ENCODE assay signal across 8 cellular contexts in the genomic region with DNA sequence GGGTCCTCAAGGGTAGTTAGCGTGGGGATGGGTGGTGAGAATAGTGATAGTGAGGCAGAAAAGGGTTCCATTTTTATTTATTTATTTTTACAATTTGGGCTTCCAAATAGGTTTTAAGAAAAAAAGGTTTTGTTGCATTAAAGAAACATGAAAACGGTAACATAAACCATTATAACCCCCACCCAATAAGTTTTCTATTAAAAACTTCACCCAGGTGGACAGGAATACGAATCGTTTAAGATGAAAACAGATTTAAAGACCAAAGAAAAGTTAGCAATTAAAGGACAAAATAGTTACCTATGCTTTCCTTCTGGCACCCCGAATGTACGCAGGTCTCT.
DNase-seq lines count a peak whose midpoint lies in the region; ATAC-seq, FAIRE-seq and TF ChIP-seq lines count a peak whose summit lies in the region.

No MANE protein-coding gene starts in this region.

- TF ChIP-seq CTCF in CD8-positive, alpha-beta T cell (IDR thresholded peaks at IDR 0.05), result no peak
- no peak for TF ChIP-seq CTCF in PC-9 (conservative IDR thresholded peaks at IDR 0.05)
- TF ChIP-seq CTCF in esophagus muscularis mucosa (IDR thresholded peaks at IDR 0.05), result no peak
- no peak for TF ChIP-seq CTCF in parathyroid adenoma (IDR thresholded peaks at IDR 0.05)

- no peaks in the 10 kb centered on the region for H3K36me3 ChIP-seq in CD8-positive, alpha-beta T cell (ENCODE audit: insufficient read depth, low read length)
- peaks cover 3% of the 10 kb centered on the region; the same call in 1 of the 2 replicates for H3K36me3 ChIP-seq in PC-9 (ENCODE audit: low read depth)
- peaks cover 0 to 8% (median 2%) of the 10 kb centered on the region in 4 donors for H3K36me3 ChIP-seq in esophagus muscularis mucosa
- no peaks in the 10 kb centered on the region for H3K36me3 ChIP-seq in parathyroid adenoma (ENCODE audit: control insufficient read depth, insufficient read depth, low read length)

- no TSS peak for BruUV-seq in PC-9 (replicated peaks; lab: Mats Ljungman, UMichigan)

- H3K4me1 Mint-ChIP-seq in CD8-positive, alpha-beta T cell (ENCODE audit: low read depth), result peaks cover 45% of the 10 kb centered on the region

- peaks cover 23% of the 10 kb centered on the region for H3K4me1 ChIP-seq in CD8-positive, alpha-beta T cell (ENCODE audit: insufficient read depth, low read length)
- H3K4me1 ChIP-seq in PC-9 (replicated peaks; ENCODE audit: insufficient read depth), result peaks cover 16% of the 10 kb centered on the region
- H3K4me1 ChIP-seq in esophagus muscularis mucosa, result peaks cover 17 to 29% (median 25%) of the 10 kb centered on the region in 4 donors
- H3K4me1 ChIP-seq in parathyroid adenoma, result peaks cover 7% of the 10 kb centered on the region

- TF ChIP-seq POLR2A in esophagus muscularis mucosa (IDR thresholded peaks at IDR 0.05; ENCODE audit: low read depth), result no peak

- 20% methylated on average over 6 of the region's 6 CpGs for WGBS in esophagus muscularis mucosa

- POLR2A ChIA-PET in CD8-positive, alpha-beta T cell (lab: Charles Lee), result interaction anchor here (1.1 to 1.8 kb wide), 3 partner anchors 9 to 16 kb away, joined by 3 to 11 read pairs (median 4); no protein-coding TSS in a partner anchor
- POLR2A ChIA-PET in PC-9 (lab: Charles Lee; ENCODE audit: unreplicated experiment), result no interaction called here

- H3F3A ChIP-seq in PC-9 (ENCODE audit: insufficient read depth, low read depth), result peaks cover 5% of the 10 kb centered on the region

- H3K9me3 Mint-ChIP-seq in CD8-positive, alpha-beta T cell, result peaks cover 6% of the 10 kb centered on the region

- H2AFZ ChIP-seq in PC-9 (peak overlapping the region; percentile 89), parathyroid adenoma (peak overlapping the region; percentile 95)

- no peaks in the 10 kb centered on the region for H3K9me3 ChIP-seq in CD8-positive, alpha-beta T cell (ENCODE audit: low read length)
- H3K9me3 ChIP-seq in PC-9 (ENCODE audit: insufficient read depth, low read depth), result no peaks in the 10 kb centered on the region
- no peaks in the 10 kb centered on the region for H3K9me3 ChIP-seq in esophagus muscularis mucosa
- no peaks in the 10 kb centered on the region for H3K9me3 ChIP-seq in parathyroid adenoma (ENCODE audit: control insufficient read depth, low read length)

- H3K27me3 ChIP-seq in CD8-positive, alpha-beta T cell (ENCODE audit: insufficient read depth, low read length), result no peaks in the 10 kb centered on the region
- H3K27me3 ChIP-seq in PC-9 (ENCODE audit: insufficient read depth, low read depth) (no peaks in the 10 kb centered on the region), esophagus muscularis mucosa (peaks cover 0 to 3% (median 0%) of the 10 kb centered on the region in 4 donors), parathyroid adenoma (ENCODE audit: control insufficient read depth, insufficient read depth, low read length) (no peaks in the 10 kb centered on the region)

- TF ChIP-seq EP300 in esophagus muscularis mucosa (IDR thresholded peaks at IDR 0.05), result no peak

- H3K4me2 ChIP-seq in PC-9 (peak overlapping the region; percentile 93), parathyroid adenoma (ENCODE audit: low read length) (peak overlapping the region; percentile 59)

- no peak for DNase-seq in CD8-positive, alpha-beta T cell
- no peak for DNase-seq in PC-9
- DNase-seq in esophagus muscularis mucosa (ENCODE audit: extremely low spot score), result no peak
- no peak for DNase-seq in frontal cortex (ENCODE audit: low spot score in 2 of 2)
- DNase-seq in NCI-H748 treated with DMSO at 0.1 percent for 48 hours (lab: John Stamatoyannopoulos, UW), result no peak
- DNase-seq in GM19239 (ENCODE audit: insufficient read length, low spot score), result no peak

- no peak for ATAC-seq in CD8-positive, alpha-beta T cell
- no peak for ATAC-seq in HG03196 (IDR thresholded peaks at IDR 0.05; ENCODE audit: unreplicated experiment)

- H3K36me3 Mint-ChIP-seq in CD8-positive, alpha-beta T cell, result peaks cover 26% of the 10 kb centered on the region

- no peaks in the 10 kb centered on the region for H3K27me3 Mint-ChIP-seq in CD8-positive, alpha-beta T cell (ENCODE audit: low read depth)

- peak overlapping the region; percentile 95 for H3K27ac Mint-ChIP-seq in CD8-positive, alpha-beta T cell

- peaks cover 10% of the 10 kb centered on the region for H3K79me2 ChIP-seq in PC-9 (ENCODE audit: low read depth)
- peaks cover 13% of the 10 kb centered on the region for H3K79me2 ChIP-seq in parathyroid adenoma

- CTCF ChIA-PET in CD8-positive, alpha-beta T cell (lab: Charles Lee), result interaction anchor here (1.4 kb wide), 1 partner anchor 14 kb away, joined by 5 read pairs; no protein-coding TSS in a partner anchor
- CTCF ChIA-PET in PC-9 (lab: Charles Lee), result no interaction called here

- peak overlapping the region; percentile 77 for H3K4me3 ChIP-seq in CD8-positive, alpha-beta T cell (ENCODE audit: low read depth, low read length)
- H3K4me3 ChIP-seq in PC-9, result peak overlapping the region; percentile 63
- peak overlapping the region; percentile 81 to 96 (median 92) for H3K4me3 ChIP-seq in esophagus muscularis mucosa
- H3K4me3 ChIP-seq in parathyroid adenoma (ENCODE audit: low read depth, low read length), result peak overlapping the region; percentile 49

- H3K4me3 Mint-ChIP-seq in CD8-positive, alpha-beta T cell, result peak overlapping the region; percentile 89

- peak overlapping the region; percentile 62 for H3K27ac ChIP-seq in CD8-positive, alpha-beta T cell (ENCODE audit: low read depth, low read length)
- no peak overlapping the region for H3K27ac ChIP-seq in PC-9
- peak overlapping the region; percentile 77 to 84 (median 80) for H3K27ac ChIP-seq in esophagus muscularis mucosa (replicated peaks in 1 of 4)
- H3K27ac ChIP-seq in parathyroid adenoma, result peak overlapping the region; percentile 37

- H3K9me2 ChIP-seq in PC-9 (ENCODE audit: insufficient read depth), result no peaks in the 10 kb centered on the region

- no peak overlapping the region for H3K9ac ChIP-seq in parathyroid adenoma

- FAIRE-seq in frontal cortex (lab: Jason Lieb, UNC) (no peak), GM19239 (lab: Jason Lieb, UNC) (no peak)

- intact Hi-C loops in CD8-positive, alpha-beta T cell (cut with DNase I, micrococcal nuclease), result loop anchor here (1.0 to 10.0 kb wide), 9 partner anchors 10 to 592 kb away; a partner anchor contains a TSS
- intact Hi-C loops in PC-9 (cut with micrococcal nuclease; ENCODE audit: unreplicated experiment) (loop anchor here (5.0 kb wide), 1 partner anchor 127 kb away; no protein-coding TSS in a partner anchor), esophagus muscularis mucosa (cut with DNase I) (loop anchor here (10.0 kb wide), 2 partner anchors 129 to 589 kb away; a partner anchor contains a TSS)

- H4K20me1 ChIP-seq in PC-9 (ENCODE audit: insufficient read depth), result no peaks in the 10 kb centered on the region
